In the genomic region with DNA sequence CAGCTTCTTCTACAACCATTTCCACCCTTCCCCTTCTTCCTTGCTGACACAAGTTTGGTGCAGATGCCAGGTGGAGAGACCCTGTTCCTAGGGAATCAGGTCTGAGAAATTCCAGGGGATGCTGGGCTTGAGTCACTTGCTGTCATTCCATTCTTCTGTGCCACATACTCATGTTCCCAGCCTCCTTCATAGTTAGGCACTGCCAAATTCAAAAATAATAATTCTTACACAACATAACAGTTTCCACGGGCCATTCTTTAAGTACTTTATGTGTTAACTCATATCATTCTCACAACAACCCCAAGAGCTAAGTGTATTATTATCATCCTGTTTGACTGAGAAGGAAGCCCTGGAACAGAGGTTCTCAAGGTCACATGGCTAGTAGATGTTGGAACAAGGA, we compare ENCODE assay signal across 20 cellular contexts.
"Had no signal": no experiment of that assay in that cellular context is flagged by ENCODE, and none has a peak within 500 bp of the region (broad histone marks: within the 10 kb centered on the region; RNA-seq: fewer than 3 reads in every experiment).

No MANE protein-coding gene starts in this region.

- H3K36me3 ChIP-seq: esophagus muscularis mucosa, left ventricle myocardium inferior, lower lobe of right lung, neural progenitor cell, ovary, spleen, stomach had no signal

- H3K9me3 ChIP-seq: esophagus muscularis mucosa, left ventricle myocardium inferior, lower lobe of right lung, ovary, spleen, stomach had no signal

- H3K27ac ChIP-seq: epithelial cell of prostate, esophagus muscularis mucosa, foreskin keratinocyte, left ventricle myocardium inferior, lower lobe of right lung, neural progenitor cell, ovary, spleen, stomach had no signal

- H3K9ac ChIP-seq: neural progenitor cell had no signal

- DNase-seq: effector memory CD8-positive, alpha-beta T cell; foreskin keratinocyte; immature natural killer cell; left cardiac atrium; left ventricle myocardium inferior; lower lobe of right lung; natural killer cell; nucleus accumbens; ovary; right cardiac atrium; spleen; stimulated activated CD4-positive, alpha-beta T cell treated with anti-CD3 and anti-CD28 coated beads, Interleukin-15, amount 100 ng/mL, for 24 hours; stimulated activated CD4-positive, alpha-beta T cell treated with anti-CD3 and anti-CD28 coated beads, Interleukin-1b, Interleukin-23, amount 100 ng/mL, for 48 hours; stimulated activated CD4-positive, alpha-beta T cell treated with anti-CD3 and anti-CD28 coated beads, Interleukin-4, amount 100 ng/mL, for 4 hours; stimulated activated naive CD4-positive, alpha-beta T cell; stomach; substantia nigra had no signal

- H2AFZ ChIP-seq: neural progenitor cell had no signal

- ATAC-seq: effector memory CD8-positive, alpha-beta T cell; foreskin keratinocyte; left cardiac atrium; lower lobe of right lung; natural killer cell; right cardiac atrium had no signal

- H3K27me3 ChIP-seq: esophagus muscularis mucosa, neural progenitor cell, ovary, spleen had no signal

- H3K4me3 ChIP-seq: esophagus muscularis mucosa, left ventricle myocardium inferior, lower lobe of right lung, neural progenitor cell, ovary, spleen, stomach had no signal

- H3K4me2 ChIP-seq: neural progenitor cell had no signal

- H3K4me1 ChIP-seq: foreskin keratinocyte, neural progenitor cell had no signal
